Comparison of ENCODE assay signal across 10 cellular contexts in the genomic region with DNA sequence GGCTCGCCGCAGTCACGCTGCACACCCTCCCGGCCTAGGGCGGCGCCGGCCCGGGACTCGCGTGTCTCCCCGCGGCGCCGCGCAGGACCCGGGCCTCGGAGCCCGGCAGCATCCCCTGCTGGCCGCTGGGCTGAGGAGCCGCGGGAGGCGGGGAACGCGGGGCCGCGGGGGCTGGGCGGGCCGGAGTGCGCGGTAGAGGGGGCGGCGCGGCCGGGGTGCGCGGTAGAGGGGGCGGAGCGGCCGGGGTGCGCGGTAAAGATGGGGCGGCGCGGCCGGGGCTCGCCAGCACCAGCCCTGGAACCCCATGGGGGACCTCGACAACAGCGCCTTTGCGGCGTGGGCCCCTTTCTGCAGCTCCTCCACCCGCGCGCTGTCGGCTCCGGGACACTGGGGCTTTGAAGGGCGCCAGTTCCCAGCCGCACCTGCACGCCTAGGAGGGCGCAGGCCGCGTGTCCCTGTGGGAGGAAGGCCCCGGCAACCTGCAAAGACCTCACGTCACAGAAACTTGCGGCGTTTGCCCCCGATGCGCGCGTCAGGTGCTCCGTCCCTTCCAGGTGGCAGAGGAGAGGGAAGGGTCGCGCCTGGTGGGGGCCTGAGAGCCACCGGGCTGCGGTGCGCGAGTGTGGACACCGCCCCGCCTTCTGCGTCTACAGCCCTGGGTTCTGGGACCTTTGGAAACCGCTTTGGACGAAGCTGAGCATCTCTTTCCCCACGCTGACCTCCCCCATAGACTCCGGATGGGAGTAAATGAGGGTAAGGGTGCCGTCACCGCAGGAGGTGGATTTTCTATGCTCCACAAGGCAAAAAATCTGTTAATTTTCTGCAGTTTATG. TPM values are rescaled to one million over a fixed set of nuclear protein-coding genes. Genes with fewer than 3 reads are reported as not detected.
DNase-seq lines count a peak whose midpoint lies in the region; ATAC-seq, FAIRE-seq and TF ChIP-seq lines count a peak whose summit lies in the region.
"Had no signal": no experiment of that assay in that cellular context is flagged by ENCODE, and none has a peak within 500 bp of the region (broad histone marks: within the 10 kb centered on the region; RNA-seq: fewer than 3 reads in every experiment).

No MANE protein-coding gene starts in this region.

- H3K27me3 Mint-ChIP-seq in stimulated activated naive CD8-positive, alpha-beta T cell treated with anti-CD3 and anti-CD28 coated beads, Interleukin-15, amount 100 ng/mL, for 72 hours = peaks cover 83% of the 10 kb centered on the region

- H3K9ac ChIP-seq in HUES64 (ENCODE audit: low read depth, low read length) = peak overlapping the region; percentile 51

- peak overlapping the region in 1 of 2 donors; percentile 71 for H3K4me3 Mint-ChIP-seq in stimulated activated naive CD8-positive, alpha-beta T cell treated with anti-CD3 and anti-CD28 coated beads, Interleukin-15, amount 100 ng/mL, for 72 hours

- peak; percentile 73 for ATAC-seq in body of pancreas
- peak; percentile 78 for ATAC-seq in stimulated activated naive CD8-positive, alpha-beta T cell treated with anti-CD3 and anti-CD28 coated beads, Interleukin-15, amount 100 ng/mL, for 72 hours

- TF ChIP-seq CTCF in body of pancreas (IDR thresholded peaks at IDR 0.05) = peak in 6 of 7 experiments; percentile 7 to 58 (median 38)

- H3K27ac Mint-ChIP-seq in stimulated activated naive CD8-positive, alpha-beta T cell treated with anti-CD3 and anti-CD28 coated beads, Interleukin-15, amount 100 ng/mL, for 72 hours = no peak overlapping the region

- H3K27ac ChIP-seq in HUES64 (ENCODE audit: low read depth, low read length) = no peak overlapping the region
- no peak overlapping the region for H3K27ac ChIP-seq in body of pancreas
- H3K27ac ChIP-seq: SK-N-MC had no signal

- FAIRE-seq in H54 (lab: Jason Lieb, UNC) = no peak
- FAIRE-seq: A204.1 had no signal

- H3K4me1 Mint-ChIP-seq in stimulated activated naive CD8-positive, alpha-beta T cell treated with anti-CD3 and anti-CD28 coated beads, Interleukin-15, amount 100 ng/mL, for 72 hours = peaks cover 15% of the 10 kb centered on the region

- H3K27me3 ChIP-seq in HUES64 (ENCODE audit: insufficient read depth, low read length) = peaks cover 36% of the 10 kb centered on the region
- no peaks in the 10 kb centered on the region for H3K27me3 ChIP-seq in body of pancreas

- TF ChIP-seq POLR2A in body of pancreas (IDR thresholded peaks at IDR 0.05) (no peak), H54 (IDR thresholded peaks at IDR 0.05; ENCODE audit: low read depth, low read length) (no peak)

- WGBS in HUES64 = 5% methylated on average over 80 of the region's 85 CpGs
- WGBS in body of pancreas, 2 donors = 8 to 43% methylated on average over 9 to 58 of the region's 85 CpGs

- H3K9me3 ChIP-seq in HUES64 (ENCODE audit: insufficient read depth, low read depth, low read length) (no peaks in the 10 kb centered on the region), body of pancreas (no peaks in the 10 kb centered on the region)

- no peaks in the 10 kb centered on the region for H3K9me3 Mint-ChIP-seq in stimulated activated naive CD8-positive, alpha-beta T cell treated with anti-CD3 and anti-CD28 coated beads, Interleukin-15, amount 100 ng/mL, for 72 hours

- H3K4me1 ChIP-seq in HUES64 (ENCODE audit: insufficient read depth, low read length) = no peaks in the 10 kb centered on the region
- peaks cover 9% of the 10 kb centered on the region for H3K4me1 ChIP-seq in body of pancreas

- DNase-seq in DMS 273 (lab: John Stamatoyannopoulos, UW; ENCODE audit: unreplicated experiment) = peak; percentile 78
- no peak for DNase-seq in DMS 273 treated with DMSO at 0.1 percent for 48 hours (lab: John Stamatoyannopoulos, UW)
- peak in 3 of 4 donors; percentile 31 to 58 (median 36) for DNase-seq in body of pancreas
- peak; percentile 13 for DNase-seq in inferior parietal cortex (ENCODE audit: extremely low spot score)
- peak in 1 of 2 donors; percentile 27 for DNase-seq in stimulated activated naive CD8-positive, alpha-beta T cell treated with anti-CD3 and anti-CD28 coated beads, Interleukin-15, amount 100 ng/mL, for 72 hours
- DNase-seq in NCI-H187 treated with DMSO at 0.1 percent for 48 hours (lab: John Stamatoyannopoulos, UW) = no peak
- DNase-seq in H54 (ENCODE audit: insufficient read length, low spot score) = no peak

- peak overlapping the region; percentile 62 for H3K4me3 ChIP-seq in HUES64 (ENCODE audit: low read length)
- no peak overlapping the region for H3K4me3 ChIP-seq in body of pancreas
- H3K4me3 ChIP-seq: SK-N-MC had no signal

- intact Hi-C loops in body of pancreas (cut with DNase I) = no loop called here

- no peaks in the 10 kb centered on the region for H3K36me3 ChIP-seq in HUES64 (ENCODE audit: insufficient read depth, low read length)
- no peaks in the 10 kb centered on the region for H3K36me3 ChIP-seq in body of pancreas (replicated peaks in 1 of 2; ENCODE audit: insufficient read depth in 1 of 2, low read depth in 2 of 2)

RNA-seq across cellular contexts. Expression of gene NSUN2, which starts 49.6 kb away (rescaled TPM):
- polyA plus RNA-seq in HUES64 (2013, experiment 1 of 2) = 69.3 TPM
- 57.9 TPM for polyA plus RNA-seq in HUES64 (2013, experiment 2 of 2)
- 10 to 100 TPM; 35.0 to 45.8 TPM for total RNA-seq in body of pancreas

RNA-seq across cellular contexts. Expression of gene SRD5A1, which starts 50.0 kb away (rescaled TPM):
- 17.1 TPM for polyA plus RNA-seq in HUES64 (2013, experiment 1 of 2)
- polyA plus RNA-seq in HUES64 (2013, experiment 2 of 2) = 18.0 TPM
- total RNA-seq in body of pancreas = 1 to 10 TPM; 1.6 to 4.2 TPM

Comparison
In these comparisons a context has a peak if more than half of its experiments do, and no peak if none do; other contexts are left out.
1. DNase-seq: peak in DMS 273 (single experiment), body of pancreas (3 of 4) and inferior parietal cortex (single experiment); none in DMS 273 treated with DMSO at 0.1 percent for 48 hours (single experiment), NCI-H187 treated with DMSO at 0.1 percent for 48 hours (single experiment) and H54 (single experiment).